11 cellular contexts compared by ENCODE assay signal in genomic region chr7:128404143-128404681, GRCh38. TPM values are rescaled to one million over a fixed set of nuclear protein-coding genes. Genes with fewer than 3 reads are reported as not detected.
A peak's percentile ranks its signal among the peaks of the same experiment; 100 is the strongest.
DNase-seq lines count a peak whose midpoint lies in the region; ATAC-seq and TF ChIP-seq lines count a peak whose summit lies in the region.
"Had no signal": no experiment of that assay in that cellular context is flagged by ENCODE, and none has a peak within 500 bp of the region (broad histone marks: within the 10 kb centered on the region; RNA-seq: fewer than 3 reads in every experiment).

No MANE protein-coding gene starts in this region.

- H3K27me3 ChIP-seq in Panc1 (ENCODE audit: control insufficient read depth, insufficient read depth, low read length) (no peaks in the 10 kb centered on the region), smooth muscle cell (ENCODE audit: low read depth) (no peaks in the 10 kb centered on the region)
- H3K27me3 ChIP-seq: heart right ventricle had no signal

- CTCF ChIA-PET in Panc1 (lab: Charles Lee): interaction anchor here (0.6 kb wide), 1 partner anchor 67 kb away, joined by 8 read pairs; no protein-coding TSS in a partner anchor

- TF ChIP-seq CTCF in Panc1 (IDR thresholded peaks at IDR 0.05): no peak
- no peak for TF ChIP-seq CTCF in epithelial cell of esophagus (IDR thresholded peaks at IDR 0.05; ENCODE audit: insufficient read depth, low read depth, low read length, missing control alignments)
- no peak for TF ChIP-seq CTCF in smooth muscle cell (IDR thresholded peaks at IDR 0.05; ENCODE audit: borderline replicate concordance, insufficient read depth, poor library complexity, severe bottlenecking)

- peak overlapping the region; percentile 95 for H3K4me2 ChIP-seq in smooth muscle cell

- H3F3A ChIP-seq in smooth muscle cell (ENCODE audit: low read depth): peaks cover 17% of the 10 kb centered on the region

- peaks cover 26% of the 10 kb centered on the region for H3K36me3 Mint-ChIP-seq in T-helper 2 cell treated with Interferon-gamma antibody and Interleukin-4, amounts not matched to agents 5 μg/mL and 100 μg/mL, for 36 hours (ENCODE audit: low read depth)

- H3K27me3 Mint-ChIP-seq in T-helper 2 cell treated with Interferon-gamma antibody and Interleukin-4, amounts not matched to agents 5 μg/mL and 100 μg/mL, for 36 hours (ENCODE audit: low read depth): no peaks in the 10 kb centered on the region

- peaks cover 16% of the 10 kb centered on the region for H4K20me1 ChIP-seq in smooth muscle cell (ENCODE audit: low read depth)

- H3K4me3 Mint-ChIP-seq in T-helper 2 cell treated with Interferon-gamma antibody and Interleukin-4, amounts not matched to agents 5 μg/mL and 100 μg/mL, for 36 hours: peak overlapping the region; percentile 89

- no TSS peak for BruUV-seq in Panc1 (replicated peaks; lab: Mats Ljungman, UMichigan)

- 52% methylated on average over 9 of the region's 9 CpGs for WGBS in smooth muscle cell (ENCODE audit: low lambda C conversion rate)

- H3K9ac ChIP-seq in smooth muscle cell (ENCODE audit: low read depth): no peak overlapping the region

- peaks cover 8% of the 10 kb centered on the region for H3K79me2 ChIP-seq in smooth muscle cell (ENCODE audit: low read depth)

- POLR2A ChIA-PET in Panc1 (lab: Charles Lee): no interaction called here

- H3K4me3 ChIP-seq in Panc1 (ENCODE audit: low read depth in 2 of 2, low read length in 2 of 2): peak overlapping the region; percentile 62 to 68; a peak in 3 of 4 replicates
- H3K4me3 ChIP-seq in epithelial cell of esophagus (ENCODE audit: low read length): peak overlapping the region; percentile 59
- peak overlapping the region; percentile 73 for H3K4me3 ChIP-seq in smooth muscle cell

- in situ Hi-C loops in Panc1 (cut with HindIII; ENCODE audit: low pct_unique_long_range_greater_than_20kb, low sequenced_read_pairs): no loop called here

- peaks cover 35% of the 10 kb centered on the region for H3K4me1 Mint-ChIP-seq in T-helper 2 cell treated with Interferon-gamma antibody and Interleukin-4, amounts not matched to agents 5 μg/mL and 100 μg/mL, for 36 hours (ENCODE audit: low read depth)

- H2AFZ ChIP-seq in smooth muscle cell (ENCODE audit: low read depth): no peak overlapping the region

- H3K36me3 ChIP-seq in Panc1 (ENCODE audit: control insufficient read depth, insufficient read depth, low read length) (no peaks in the 10 kb centered on the region; the same call in 1 of the 2 replicates), smooth muscle cell (ENCODE audit: low read depth) (no peaks in the 10 kb centered on the region)

- H3K4me1 ChIP-seq in Panc1 (ENCODE audit: control insufficient read depth, insufficient read depth, low read length) (peaks cover 35% of the 10 kb centered on the region), smooth muscle cell (ENCODE audit: low read depth) (peaks cover 31% of the 10 kb centered on the region)

- H3K9me3 Mint-ChIP-seq in T-helper 2 cell treated with Interferon-gamma antibody and Interleukin-4, amounts not matched to agents 5 μg/mL and 100 μg/mL, for 36 hours: no peaks in the 10 kb centered on the region

- peak overlapping the region; percentile 63 for H3K27ac Mint-ChIP-seq in T-helper 2 cell treated with Interferon-gamma antibody and Interleukin-4, amounts not matched to agents 5 μg/mL and 100 μg/mL, for 36 hours

- H3K27ac ChIP-seq in Panc1 (ENCODE audit: low read length): no peak overlapping the region
- no peak overlapping the region for H3K27ac ChIP-seq in smooth muscle cell (ENCODE audit: low read depth)

- H3K9me3 ChIP-seq in Panc1 (ENCODE audit: control insufficient read depth, insufficient read depth, low read depth, low read length) (no peaks in the 10 kb centered on the region), smooth muscle cell (replicated peaks; ENCODE audit: low read depth) (no peaks in the 10 kb centered on the region)
- H3K9me3 ChIP-seq: heart right ventricle had no signal

- no peak for DNase-seq in T-helper 2 cell treated with Interferon-gamma antibody and Interleukin-4, amounts not matched to agents 5 μg/mL and 100 μg/mL, for 36 hours (ENCODE audit: low spot score)
- DNase-seq in T-helper 2 cell: no peak
- DNase-seq in Panc1 (ENCODE audit: low read depth, low spot score): no peak
- peak; percentile 27 for DNase-seq in epithelial cell of esophagus (ENCODE audit: low read depth)
- DNase-seq in smooth muscle cell (lab: John Stamatoyannopoulos, UW; ENCODE audit: unreplicated experiment): no peak
- no peak for DNase-seq in stimulated activated CD4-positive, alpha-beta T cell treated with anti-CD3 and anti-CD28 coated beads, Interleukin-2, amount 100 ng/mL, for 24 hours
- DNase-seq in islet precursor cell: no peak
- DNase-seq: activated effector memory CD4-positive, alpha-beta T cell treated with anti-CD3 and anti-CD28 coated beads, Interleukin-2, amount 50 U/mL, for 16 hours; heart right ventricle; small intestine had no signal

- ATAC-seq in Panc1 (no peak), esophagus mucosa (no peak)

- intact Hi-C loops in Panc1 (cut with micrococcal nuclease; ENCODE audit: unreplicated experiment): no loop called here

RNA-seq across cellular contexts. Expression of gene IMPDH1, which starts 5.6 kb away (rescaled TPM):
- 114 TPM for total RNA-seq in Panc1 (2021; ENCODE audit: unreplicated experiment)
- polyA plus RNA-seq in Panc1 (2012; ENCODE audit: insufficient read length): 176 TPM
- total RNA-seq in smooth muscle cell: 48.4 and 56.0 TPM in 2 replicates
- polyA plus RNA-seq in smooth muscle cell: 99.4 and 129 TPM in 2 replicates
- 38.5 TPM for total RNA-seq in esophagus mucosa

RNA-seq across cellular contexts. Expression of gene PRRT4, which starts 42.7 kb away (rescaled TPM):
- 0.77 TPM for total RNA-seq in Panc1 (2021; ENCODE audit: unreplicated experiment)
- 0.73 TPM for polyA plus RNA-seq in Panc1 (2012; ENCODE audit: insufficient read length)
- total RNA-seq in smooth muscle cell: 0.09 and 2.5 TPM in 2 replicates
- polyA plus RNA-seq in smooth muscle cell: 0.83 and 1.5 TPM in 2 replicates
- 1.3 TPM for total RNA-seq in esophagus mucosa

RNA-seq across cellular contexts. Expression of gene HILPDA, which starts 51.5 kb away (rescaled TPM):
- 70.8 TPM for total RNA-seq in Panc1 (2021; ENCODE audit: unreplicated experiment)
- polyA plus RNA-seq in Panc1 (2012; ENCODE audit: insufficient read length): 67.0 TPM
- total RNA-seq in smooth muscle cell: 37.5 and 45.1 TPM in 2 replicates
- 90.2 and 109 TPM in 2 replicates for polyA plus RNA-seq in smooth muscle cell
- total RNA-seq in esophagus mucosa: 157 TPM
